1 cellular context compared by ENCODE assay signal in the genomic region with DNA sequence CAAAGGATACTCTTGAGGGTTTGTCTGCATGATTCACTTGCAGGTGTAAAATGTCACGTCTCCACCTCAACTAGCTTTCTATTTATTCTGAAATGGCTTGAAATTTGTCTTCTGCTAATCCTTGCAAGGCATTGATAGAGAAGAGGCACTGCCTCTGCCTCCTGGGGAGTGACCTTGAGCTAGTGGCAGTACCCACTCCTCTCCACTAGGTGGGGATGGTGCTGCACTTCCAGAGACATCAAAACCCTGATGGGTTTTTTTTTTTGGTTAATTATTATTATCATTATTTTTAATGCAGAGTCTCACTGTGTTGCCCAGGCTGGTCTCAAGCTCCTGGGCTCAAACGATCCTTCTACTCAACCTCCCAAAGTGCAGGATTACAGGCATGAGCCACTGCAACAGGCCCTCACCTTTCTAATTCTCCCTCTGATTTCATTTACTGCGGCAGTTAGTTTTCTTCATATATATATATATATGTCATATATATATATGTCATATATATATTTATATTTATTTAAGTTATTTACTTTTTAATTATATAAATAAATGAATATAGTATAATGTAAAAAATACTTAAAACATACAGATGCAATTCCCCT.
TF ChIP-seq lines count a peak whose summit lies in the region.

No MANE protein-coding gene starts in this region.

TF ChIP-seq in GM23338, 12 proteins besides CTCF, POLR2A, EP300 and RAD21 (continued from another document):
- TF ChIP-seq ZNF462 (CRISPR knock-in tag; IDR thresholded peaks at IDR 0.05) (no peak), ZNF114 (CRISPR knock-in tag; IDR thresholded peaks at IDR 0.05) (no peak), JUNB (IDR thresholded peaks at IDR 0.05; ENCODE audit: unreplicated experiment) (no peak), EZH2phosphoT487 (IDR thresholded peaks at IDR 0.05; ENCODE audit: unreplicated experiment) (no peak), CREB1 (CRISPR knock-in tag; IDR thresholded peaks at IDR 0.05; ENCODE audit: low read depth) (no peak), POLR2AphosphoS5 (IDR thresholded peaks at IDR 0.05; ENCODE audit: low read depth) (no peak)
